7 cellular contexts compared by ENCODE assay signal in genomic region chr2:65485839-65486238, GRCh38.
"Had no signal": no experiment of that assay in that cellular context is flagged by ENCODE, and none has a peak within 500 bp of the region (broad histone marks: within the 10 kb centered on the region; RNA-seq: fewer than 3 reads in every experiment).

No MANE protein-coding gene starts in this region.

- H3K27ac ChIP-seq: HL-60, KMS-11 had no signal

- DNase-seq: IMR-90, KBM-7, KG1 had no signal

- H3K27ac Mint-ChIP-seq: IgD-negative memory B cell had no signal

- H3K4me1 Mint-ChIP-seq: IgD-negative memory B cell had no signal

- H3K9ac ChIP-seq: KMS-11 had no signal

- FAIRE-seq: HTR-8/SVneo had no signal

- H3K4me3 Mint-ChIP-seq: IgD-negative memory B cell had no signal

- H3K4me2 ChIP-seq: KMS-11 had no signal
